Comparison of ENCODE assay signal across 26 cellular contexts in the genomic region with DNA sequence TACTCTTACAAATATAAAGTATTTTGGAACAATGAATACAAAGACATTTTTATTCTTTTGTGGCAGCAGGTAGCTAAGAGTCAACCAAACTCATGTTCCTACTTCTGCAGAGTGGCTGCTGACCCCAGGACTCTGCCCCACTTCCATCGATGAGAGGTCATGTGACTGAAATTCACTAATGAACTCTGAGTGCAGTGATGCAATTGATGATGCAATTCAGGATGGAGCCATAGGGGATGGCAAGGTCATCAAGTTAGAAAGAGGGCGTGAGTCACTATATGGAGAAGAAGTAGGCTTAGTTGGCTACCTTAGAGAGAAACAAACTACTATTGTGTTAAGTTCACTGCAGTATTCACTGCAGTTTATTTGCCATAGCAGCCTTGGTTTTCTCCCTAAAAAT.
"Had no signal": no experiment of that assay in that cellular context is flagged by ENCODE, and none has a peak within 500 bp of the region (broad histone marks: within the 10 kb centered on the region; RNA-seq: fewer than 3 reads in every experiment).

No MANE protein-coding gene starts in this region.

- H3K4me3 ChIP-seq: lung, upper lobe of right lung had no signal

- H3K36me3 ChIP-seq: upper lobe of right lung, WERI-Rb-1 had no signal

- ATAC-seq: activated T-cell treated with anti-CD3 and anti-CD28 coated beads, Interleukin-2, amount 50 U/mL, for 4 hours; left lobe of liver; natural killer cell treated with Interleukin-12 subunit alpha and Interleukin-12 subunit beta and Interleukin-15 and Interleukin-18, amount 100 ng/mL, for 72 hours; T-cell; upper lobe of right lung had no signal

- DNase-seq: activated CD4-positive, alpha-beta T cell treated with anti-CD3 and anti-CD28 coated beads for 1 hour; activated CD4-positive, alpha-beta T cell treated with anti-CD3 and anti-CD28 coated beads, Interleukin-2, amount 50 U/mL, for 1 hour; activated CD8-positive, alpha-beta memory T cell treated with anti-CD3 and anti-CD28 coated beads for 24 hours; activated CD8-positive, alpha-beta memory T cell treated with anti-CD3 and anti-CD28 coated beads, Interleukin-2, amount 50 U/mL, for 48 hours; activated naive CD4-positive, alpha-beta T cell treated with Interleukin-2 at 50 U/mL for 16 hours; activated naive CD8-positive, alpha-beta T cell treated with anti-CD3 and anti-CD28 coated beads for 36 hours; activated T-cell treated with anti-CD3 and anti-CD28 coated beads, Interleukin-2, amount 50 U/mL, for 4 hours; cerebellar nuclear complex; cortex of kidney; effector CD4-positive, alpha-beta T cell; erythroblast; foreskin melanocyte; kidney; retina; stimulated activated CD4-positive, alpha-beta T cell treated with anti-CD3 and anti-CD28 coated beads, Interleukin-4, amount 100 ng/mL, for 1 hour; stimulated activated naive CD4-positive, alpha-beta T cell; T-cell; upper lobe of right lung; WERI-Rb-1 had no signal

- H3K27ac ChIP-seq: upper lobe of right lung, WERI-Rb-1 had no signal

- H3K27me3 Mint-ChIP-seq: activated naive CD8-positive, alpha-beta T cell treated with anti-CD3 and anti-CD28 coated beads for 36 hours; progenitor cell of endocrine pancreas; T-cell had no signal

- H3K9me3 ChIP-seq: upper lobe of right lung had no signal

- H3K4me3 Mint-ChIP-seq: activated naive CD8-positive, alpha-beta T cell treated with anti-CD3 and anti-CD28 coated beads for 36 hours; activated T-cell treated with anti-CD3 and anti-CD28 coated beads, Interleukin-2, amount 50 U/mL, for 4 hours; natural killer cell treated with Interleukin-12 subunit alpha and Interleukin-12 subunit beta and Interleukin-15 and Interleukin-18, amount 100 ng/mL, for 72 hours; T-cell; T-helper 2 cell treated with Interferon-gamma antibody and Interleukin-4, amounts not matched to agents 5 μg/mL and 100 μg/mL, for 36 hours had no signal

- H3K4me1 ChIP-seq: upper lobe of right lung had no signal

- H3K9me3 Mint-ChIP-seq: activated naive CD8-positive, alpha-beta T cell treated with anti-CD3 and anti-CD28 coated beads for 36 hours; activated T-cell treated with anti-CD3 and anti-CD28 coated beads, Interleukin-2, amount 50 U/mL, for 4 hours; activated T-helper 2 cell treated with anti-CD3 and anti-CD28 coated beads, Interferon-gamma antibody, Interleukin-2, Interleukin-4, amounts not matched to agents 10 μg/mL and 5 μg/mL and 100 μg/mL, durations not matched to agents 14 hours and 24 hours and 36 hours; T-helper 2 cell treated with Interferon-gamma antibody and Interleukin-4, amounts not matched to agents 5 μg/mL and 100 μg/mL, for 36 hours had no signal

- H3K27ac Mint-ChIP-seq: activated naive CD8-positive, alpha-beta T cell treated with anti-CD3 and anti-CD28 coated beads for 36 hours; activated T-helper 2 cell treated with anti-CD3 and anti-CD28 coated beads, Interferon-gamma antibody, Interleukin-2, Interleukin-4, amounts not matched to agents 10 μg/mL and 5 μg/mL and 100 μg/mL, durations not matched to agents 14 hours and 24 hours and 36 hours; natural killer cell treated with Interleukin-12 subunit alpha and Interleukin-12 subunit beta and Interleukin-15 and Interleukin-18, amount 100 ng/mL, for 72 hours; progenitor cell of endocrine pancreas; T-cell; T-helper 2 cell treated with Interferon-gamma antibody and Interleukin-4, amounts not matched to agents 5 μg/mL and 100 μg/mL, for 36 hours had no signal

- H3K27me3 ChIP-seq: upper lobe of right lung had no signal

- H3K36me3 Mint-ChIP-seq: activated naive CD8-positive, alpha-beta T cell treated with anti-CD3 and anti-CD28 coated beads for 36 hours; natural killer cell treated with Interleukin-12 subunit alpha and Interleukin-12 subunit beta and Interleukin-15 and Interleukin-18, amount 100 ng/mL, for 72 hours; T-cell had no signal

- H3K4me1 Mint-ChIP-seq: activated naive CD8-positive, alpha-beta T cell treated with anti-CD3 and anti-CD28 coated beads for 36 hours; T-cell had no signal

- FAIRE-seq: bronchial epithelial cell, kidney had no signal
